In the genomic region with DNA sequence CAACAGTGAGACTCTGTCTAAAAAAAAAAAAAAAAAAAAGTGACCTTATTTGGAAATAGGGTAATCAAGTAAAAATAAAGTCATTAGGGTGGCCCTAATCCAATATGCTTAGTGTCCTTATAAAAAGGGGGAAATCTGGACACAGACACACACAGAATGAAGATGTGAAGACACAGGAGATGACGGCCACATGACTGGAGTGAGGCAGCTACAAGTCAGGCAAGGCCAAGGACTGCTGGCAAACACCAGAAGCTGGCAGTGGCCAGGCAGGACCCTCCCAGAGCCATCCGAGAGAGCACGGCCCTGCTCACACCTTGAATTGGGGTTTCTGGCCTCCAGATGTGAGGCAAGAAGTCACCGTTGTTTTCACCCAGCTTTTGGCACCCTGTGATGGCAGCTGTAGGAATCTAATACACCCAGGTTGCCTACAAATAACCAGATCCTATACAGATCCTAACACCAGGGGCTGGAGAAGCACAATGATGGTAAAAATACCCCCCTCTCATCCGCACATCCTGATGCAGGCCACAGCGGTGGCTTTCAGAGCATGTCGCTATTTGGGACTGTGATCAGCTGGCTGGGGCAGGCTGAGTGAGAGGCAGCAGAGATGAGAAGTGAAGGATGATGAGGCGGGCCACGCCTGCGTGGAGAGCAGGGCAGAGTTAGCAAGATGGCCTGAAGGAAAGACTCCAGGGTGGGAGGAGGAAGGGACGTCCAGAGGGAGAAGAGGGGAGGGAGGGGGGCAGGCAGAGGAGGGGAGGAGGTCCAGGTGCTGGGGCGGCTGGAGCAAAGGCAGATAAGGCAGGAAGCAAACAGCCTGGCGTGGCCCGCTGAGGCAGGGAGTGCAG, we compare ENCODE assay signal across 15 cellular contexts.
"Had no signal": no experiment of that assay in that cellular context is flagged by ENCODE, and none has a peak within 500 bp of the region (broad histone marks: within the 10 kb centered on the region; RNA-seq: fewer than 3 reads in every experiment).

No MANE protein-coding gene starts in this region.

- ATAC-seq: gastrocnemius medialis, right lobe of liver had no signal

- H3K27me3 Mint-ChIP-seq: activated CD4-positive, alpha-beta memory T cell treated with anti-CD3 and anti-CD28 coated beads for 36 hours had no signal

- H3K27ac Mint-ChIP-seq: activated CD4-positive, alpha-beta memory T cell treated with anti-CD3 and anti-CD28 coated beads for 36 hours had no signal

- H3K36me3 ChIP-seq: cardiac muscle cell, gastrocnemius medialis, heart right ventricle, left ventricle myocardium inferior, prostate gland, suprapubic skin, upper lobe of left lung had no signal

- H3K27me3 ChIP-seq: cardiac muscle cell, gastrocnemius medialis, heart right ventricle, right lobe of liver, suprapubic skin, upper lobe of left lung had no signal

- H3K27ac ChIP-seq: cardiac muscle cell, prostate gland, suprapubic skin, upper lobe of left lung, VCaP had no signal

- H3K4me3 ChIP-seq: cardiac muscle cell, gastrocnemius medialis, heart right ventricle, left ventricle myocardium inferior, prostate gland, right lobe of liver, suprapubic skin, upper lobe of left lung had no signal

- H3K36me3 Mint-ChIP-seq: activated CD4-positive, alpha-beta memory T cell treated with anti-CD3 and anti-CD28 coated beads for 36 hours had no signal

- H3K4me3 Mint-ChIP-seq: activated CD4-positive, alpha-beta memory T cell treated with anti-CD3 and anti-CD28 coated beads for 36 hours had no signal

- H3K9me3 Mint-ChIP-seq: activated CD4-positive, alpha-beta memory T cell treated with anti-CD3 and anti-CD28 coated beads for 36 hours had no signal

- DNase-seq: activated CD4-positive, alpha-beta memory T cell treated with anti-CD3 and anti-CD28 coated beads for 36 hours; activated gamma-delta T cell treated with Interleukin-2 at 50 U/mL for 16 hours; activated T-cell treated with anti-CD3 and anti-CD28 coated beads, Interleukin-2, amount 50 U/mL, for 48 hours; aorta; gastrocnemius medialis; heart right ventricle; left ventricle myocardium inferior; right lobe of liver; stimulated activated naive CD4-positive, alpha-beta T cell; T1000; upper lobe of left lung had no signal

- H3K9me3 ChIP-seq: gastrocnemius medialis, heart right ventricle, left ventricle myocardium inferior, prostate gland, right lobe of liver, suprapubic skin, upper lobe of left lung had no signal
